Comparison of ENCODE assay signal across 1 cellular context in genomic region chr6:13444604-13445003, GRCh38.
TF ChIP-seq lines count a peak whose summit lies in the region.

No MANE protein-coding gene starts in this region.

TF ChIP-seq in IMR-90, 13 proteins besides CTCF, POLR2A, EP300 and RAD21 (continued from another document):
- TF ChIP-seq CEBPB (IDR thresholded peaks at IDR 0.05; ENCODE audit: low read depth, low read length), result no peak
- TF ChIP-seq BHLHE40 (IDR thresholded peaks at IDR 0.05; ENCODE audit: low read depth, low read length), result no peak
- TF ChIP-seq MAFK (IDR thresholded peaks at IDR 0.05; ENCODE audit: low read depth, low read length), result no peak
- TF ChIP-seq USF2 (IDR thresholded peaks at IDR 0.05; ENCODE audit: low read depth, low read length), result no peak
- TF ChIP-seq ELK1 (IDR thresholded peaks at IDR 0.05; ENCODE audit: borderline replicate concordance, low read depth, low read length), result no peak
- TF ChIP-seq RCOR1 (IDR thresholded peaks at IDR 0.05; ENCODE audit: insufficient replicate concordance, low read length), result no peak
- no peak for TF ChIP-seq MXI1 (IDR thresholded peaks at IDR 0.05; ENCODE audit: borderline replicate concordance, low read depth, low read length)
- TF ChIP-seq SMC3 (IDR thresholded peaks at IDR 0.05; ENCODE audit: low read depth, low read length), result no peak
- TF ChIP-seq NFE2L2 (IDR thresholded peaks at IDR 0.05; ENCODE audit: low read depth, low read length), result no peak
- no peak for TF ChIP-seq FOS (IDR thresholded peaks at IDR 0.05; ENCODE audit: low read depth, low read length)
- TF ChIP-seq RFX5 (IDR thresholded peaks at IDR 0.05; ENCODE audit: low read depth, low read length), result no peak
- no peak for TF ChIP-seq MAZ (IDR thresholded peaks at IDR 0.05; ENCODE audit: borderline replicate concordance, low read depth, low read length)
TF ChIP-seq in IMR-90: peak in this region for 0.
